Comparison of ENCODE assay signal across 11 cellular contexts in genomic region chr7:103348959-103349358, GRCh38. TPM values are rescaled to one million over a fixed set of nuclear protein-coding genes. Genes with fewer than 3 reads are reported as not detected.
A peak's percentile ranks its signal among the peaks of the same experiment; 100 is the strongest.
DNase-seq lines count a peak whose midpoint lies in the region; ATAC-seq, FAIRE-seq and TF ChIP-seq lines count a peak whose summit lies in the region.
"Had no signal": no experiment of that assay in that cellular context is flagged by ENCODE, and none has a peak within 500 bp of the region (broad histone marks: within the 10 kb centered on the region; RNA-seq: fewer than 3 reads in every experiment).

No MANE protein-coding gene starts in this region.

- ATAC-seq in SK-N-SH treated with all-trans-retinoic acid at 6 μM for 48 hours (no peak), T-helper 17 cell (no peak)

- H3K4me3 Mint-ChIP-seq in T-helper 17 cell = peak overlapping the region; percentile 98

- H3K4me1 ChIP-seq in SK-N-SH (ENCODE audit: control insufficient read depth in 1 of 2, insufficient read depth in 2 of 2, low read depth in 1 of 2, low read length in 1 of 2) (peaks cover 3 to 19% of the 10 kb centered on the region in 2 experiments; a peak in 2 of 4 replicates), fibroblast of lung (ENCODE audit: control insufficient read depth, extremely low read depth, insufficient read depth, low read length) (peaks cover 3% of the 10 kb centered on the region), skeletal muscle satellite cell (ENCODE audit: control insufficient read depth, insufficient read depth, low read length) (peaks cover 24% of the 10 kb centered on the region)

- H3K4me1 Mint-ChIP-seq in T-helper 17 cell = peaks cover 45% of the 10 kb centered on the region

- no peaks in the 10 kb centered on the region for H3K9me2 ChIP-seq in SK-N-SH

- DNase-seq in SK-N-SH (no peak), T-helper 17 cell (no peak), fibroblast of lung (ENCODE audit: low read depth in 2 of 2) (no peak), GM19238 (ENCODE audit: insufficient read length, low spot score) (no peak), GM19239 (ENCODE audit: insufficient read length, low spot score) (no peak), NCI-H1105 (lab: John Stamatoyannopoulos, UW) (no peak)
- DNase-seq: 8988T; activated CD4-positive, CD25-positive, alpha-beta regulatory T cell treated with anti-CD3 and anti-CD28 coated beads, Interleukin-2, amount 50 U/mL, for 72 hours; stimulated activated CD4-positive, alpha-beta T cell treated with anti-CD3 and anti-CD28 coated beads, Interleukin-4, amount 100 ng/mL, for 4 hours had no signal

- H3K36me3 Mint-ChIP-seq in T-helper 17 cell (ENCODE audit: low read depth) = peaks cover 8% of the 10 kb centered on the region

- peaks cover 5% of the 10 kb centered on the region for H3F3A ChIP-seq in SK-N-SH (replicated peaks; ENCODE audit: insufficient read depth)

- H3K27me3 Mint-ChIP-seq in T-helper 17 cell = no peaks in the 10 kb centered on the region

- H3K9me3 ChIP-seq in SK-N-SH (no peaks in the 10 kb centered on the region), T-helper 17 cell (ENCODE audit: control insufficient read depth, low read length, poor library complexity, severe bottlenecking) (no peaks in the 10 kb centered on the region), fibroblast of lung (ENCODE audit: control insufficient read depth, insufficient read depth, low read depth, low read length) (no peaks in the 10 kb centered on the region), skeletal muscle satellite cell (replicated peaks; ENCODE audit: low read length) (no peaks in the 10 kb centered on the region)

- TF ChIP-seq CTCF in SK-N-SH (IDR thresholded peaks at IDR 0.05) (no peak), fibroblast of lung (conservative IDR thresholded peaks at IDR 0.05 in 1 of 2, IDR thresholded peaks at IDR 0.05 in 1 of 2; ENCODE audit: low read depth in 1 of 2, low read length in 2 of 2) (no peak)

- H3K4me3 ChIP-seq in SK-N-SH (ENCODE audit: low read depth in 2 of 2, low read length in 1 of 2) (peak overlapping the region; percentile 72 to 82; a peak in 3 of 4 replicates), fibroblast of lung (replicated peaks in 1 of 4; ENCODE audit: control extremely low read depth in 1 of 4, insufficient read depth in 1 of 4, low read depth in 3 of 4, low read length in 4 of 4) (peak overlapping the region; percentile 74 to 99 (median 98)), skeletal muscle satellite cell (ENCODE audit: low read length) (peak overlapping the region; percentile 83)

- POLR2A ChIA-PET in SK-N-SH (lab: Yijun Ruan, JAX) = no interaction called here

- H3K27ac ChIP-seq in SK-N-SH (ENCODE audit: low read depth in 2 of 2, low read length in 1 of 2) = no peak overlapping the region
- no peak overlapping the region for H3K27ac ChIP-seq in fibroblast of lung (ENCODE audit: insufficient read depth, low read length)

- no peak for TF ChIP-seq RAD21 in SK-N-SH (IDR thresholded peaks at IDR 0.05; ENCODE audit: low read length)

- H3K36me3 ChIP-seq in SK-N-SH (replicated peaks in 1 of 2; ENCODE audit: control insufficient read depth in 1 of 2, insufficient read depth in 2 of 2, low read length in 1 of 2) (peaks cover 17 to 25% of the 10 kb centered on the region in 2 experiments), fibroblast of lung (ENCODE audit: control insufficient read depth, insufficient read depth, low read length) (peaks cover 2% of the 10 kb centered on the region), skeletal muscle satellite cell (ENCODE audit: insufficient read depth, low read length) (peaks cover 24% of the 10 kb centered on the region)

- H3K9ac ChIP-seq in SK-N-SH = peak overlapping the region; percentile 92; the same call in 1 of the 2 replicates
- H3K9ac ChIP-seq in fibroblast of lung (ENCODE audit: insufficient read depth, low read length) = no peak overlapping the region
- H3K9ac ChIP-seq in skeletal muscle satellite cell (ENCODE audit: low read depth, low read length) = peak overlapping the region; percentile 96

- CTCF ChIA-PET in SK-N-SH (lab: Yijun Ruan, JAX) = interaction anchor here (0.8 to 4.4 kb wide), 2 partner anchors 11 to 51 kb away, joined by 3 to 17 read pairs; partner anchors contain the start of gene PMPCB

- 27% methylated on average over 2 of the region's 2 CpGs for WGBS in SK-N-SH (ENCODE audit: low lambda C conversion rate)

- H4K20me1 ChIP-seq in SK-N-SH (ENCODE audit: insufficient read depth) (peaks cover 47% of the 10 kb centered on the region), fibroblast of lung (ENCODE audit: control insufficient read depth, extremely low read depth, insufficient read depth, low read length) (no peaks in the 10 kb centered on the region)

- H3K4me2 ChIP-seq in SK-N-SH (peak overlapping the region; percentile 86), fibroblast of lung (ENCODE audit: extremely low read depth, insufficient read depth, low read length) (peak overlapping the region; percentile 90), skeletal muscle satellite cell (ENCODE audit: low read length) (peak overlapping the region; percentile 78)

- peak overlapping the region; percentile 96 for H3K27ac Mint-ChIP-seq in T-helper 17 cell

- H2AFZ ChIP-seq in SK-N-SH (ENCODE audit: low read depth) (no peak overlapping the region), fibroblast of lung (ENCODE audit: low read length) (no peak overlapping the region)

- H3K27me3 ChIP-seq in SK-N-SH (ENCODE audit: insufficient read depth) (no peaks in the 10 kb centered on the region), fibroblast of lung (ENCODE audit: control insufficient read depth, insufficient read depth, low read length) (no peaks in the 10 kb centered on the region), skeletal muscle satellite cell (ENCODE audit: control insufficient read depth, insufficient read depth, low read length) (no peaks in the 10 kb centered on the region)

- peaks cover 84% of the 10 kb centered on the region for H3K79me2 ChIP-seq in SK-N-SH (ENCODE audit: insufficient read depth)
- H3K79me2 ChIP-seq in fibroblast of lung (ENCODE audit: control insufficient read depth, insufficient read depth, low read length) = peaks cover 66% of the 10 kb centered on the region

- no peak for FAIRE-seq in GM19239 (lab: Jason Lieb, UNC)

- no peak for TF ChIP-seq EP300 in SK-N-SH (IDR thresholded peaks at IDR 0.05; ENCODE audit: borderline replicate concordance in 1 of 2, low read depth in 1 of 2, low read length in 1 of 2)

TF ChIP-seq in SK-N-SH treated with all-trans-retinoic acid at 6 μM for 48 hours, 23 proteins besides CTCF, POLR2A, EP300 and RAD21:
- TF ChIP-seq ZFP30 (CRISPR knock-in tag; IDR thresholded peaks at IDR 0.05) (no peak), POU6F1 (CRISPR knock-in tag; IDR thresholded peaks at IDR 0.05; ENCODE audit: borderline replicate concordance, low read depth) (no peak), TCF4 (CRISPR knock-in tag; IDR thresholded peaks at IDR 0.05; ENCODE audit: borderline replicate concordance) (no peak), ZNF70 (CRISPR knock-in tag; IDR thresholded peaks at IDR 0.05) (no peak), RARB (CRISPR knock-in tag; IDR thresholded peaks at IDR 0.05) (no peak), CSDC2 (CRISPR knock-in tag; IDR thresholded peaks at IDR 0.05) (no peak), TOX (CRISPR knock-in tag; IDR thresholded peaks at IDR 0.05; ENCODE audit: borderline replicate concordance) (no peak)

RNA-seq across cellular contexts. Expression of gene PSMC2, which starts 1.5 kb away (rescaled TPM):
- polyA plus RNA-seq in SK-N-SH (2012; rRNA removed) (231 and 283 TPM in 2 replicates), fibroblast of lung (305 and 340 TPM in 2 replicates)
- 277 and 372 TPM in 2 replicates for polyA plus RNA-seq in SK-N-SH (2012; cell fraction: cytosol; rRNA removed)
- 123 and 270 TPM in 2 replicates for polyA plus RNA-seq in SK-N-SH (2012; cell fraction: nucleus; rRNA removed)
- total RNA-seq in T-helper 17 cell (10 to 100 TPM; 77.4 to 91.1 TPM), fibroblast of lung (144 and 175 TPM in 2 replicates)
- polyA plus RNA-seq in fibroblast of lung (2012) = 203 and 236 TPM in 2 replicates
- 8.7 and 23.6 TPM in 2 replicates for polyA minus RNA-seq in fibroblast of lung (ENCODE audit: low replicate concordance)
- total RNA-seq in skeletal muscle satellite cell (2012; rRNA removed) = 193 and 196 TPM in 2 replicates

RNA-seq across cellular contexts. Expression of gene DNAJC2, which starts 4.4 kb away (rescaled TPM):
- polyA plus RNA-seq in SK-N-SH (2012; rRNA removed) = 18.9 and 21.5 TPM in 2 replicates
- polyA plus RNA-seq in SK-N-SH (2012; cell fraction: cytosol; rRNA removed) = 17.3 and 26.5 TPM in 2 replicates
- 54.8 and 79.1 TPM in 2 replicates for polyA plus RNA-seq in SK-N-SH (2012; cell fraction: nucleus; rRNA removed)
- 10 to 100 TPM; 56.1 to 65.3 TPM for total RNA-seq in T-helper 17 cell
- 13.6 and 15.0 TPM in 2 replicates for total RNA-seq in fibroblast of lung
- 22.0 and 24.4 TPM in 2 replicates for polyA plus RNA-seq in fibroblast of lung
- polyA plus RNA-seq in fibroblast of lung (2012) = 22.0 and 22.9 TPM in 2 replicates
- polyA minus RNA-seq in fibroblast of lung (ENCODE audit: low replicate concordance) = 0.44 and 1.1 TPM in 2 replicates
- 24.0 and 28.4 TPM in 2 replicates for total RNA-seq in skeletal muscle satellite cell (2012; rRNA removed)

RNA-seq across cellular contexts. Expression of gene PMPCB, which starts 51.7 kb away (rescaled TPM):
- polyA plus RNA-seq in SK-N-SH (2012; rRNA removed) (116 and 142 TPM in 2 replicates), fibroblast of lung (89.6 and 94.4 TPM in 2 replicates)
- 146 and 156 TPM in 2 replicates for polyA plus RNA-seq in SK-N-SH (2012; cell fraction: cytosol; rRNA removed)
- 122 and 252 TPM in 2 replicates for polyA plus RNA-seq in SK-N-SH (2012; cell fraction: nucleus; rRNA removed)
- total RNA-seq in T-helper 17 cell (10 to 100 TPM; 73.9 to 80.8 TPM), fibroblast of lung (62.8 and 63.4 TPM in 2 replicates)
- 60.3 and 62.1 TPM in 2 replicates for polyA plus RNA-seq in fibroblast of lung (2012)
- polyA minus RNA-seq in fibroblast of lung (ENCODE audit: low replicate concordance) = 8.7 and 15.2 TPM in 2 replicates
- 51.5 and 62.6 TPM in 2 replicates for total RNA-seq in skeletal muscle satellite cell (2012; rRNA removed)
